Comparison of ENCODE assay signal across 1 cellular context in the genomic region with DNA sequence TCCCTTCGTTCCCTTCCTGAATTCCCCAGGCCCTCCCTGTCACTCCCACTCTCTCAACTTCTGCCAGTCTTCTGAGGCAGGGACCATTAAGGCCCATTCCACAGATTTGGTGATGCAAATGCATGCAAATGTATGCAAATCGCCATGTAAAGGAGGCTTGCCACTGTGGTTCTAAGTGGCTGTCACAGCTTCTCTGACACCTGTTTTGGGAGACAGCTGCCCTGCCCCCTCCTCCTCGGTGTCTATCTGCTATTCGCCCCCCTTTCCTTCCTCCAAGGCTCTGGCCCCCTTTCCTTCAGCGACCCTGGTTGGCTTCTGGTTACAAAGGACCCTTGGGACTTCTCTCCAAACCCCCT.
TF ChIP-seq lines count a peak whose summit lies in the region.

No MANE protein-coding gene starts in this region.

TF ChIP-seq in SK-N-SH treated with all-trans-retinoic acid at 6 μM for 48 hours, 23 proteins besides CTCF, POLR2A, EP300 and RAD21 (continued from another document):
- TF ChIP-seq, protein P1, sequence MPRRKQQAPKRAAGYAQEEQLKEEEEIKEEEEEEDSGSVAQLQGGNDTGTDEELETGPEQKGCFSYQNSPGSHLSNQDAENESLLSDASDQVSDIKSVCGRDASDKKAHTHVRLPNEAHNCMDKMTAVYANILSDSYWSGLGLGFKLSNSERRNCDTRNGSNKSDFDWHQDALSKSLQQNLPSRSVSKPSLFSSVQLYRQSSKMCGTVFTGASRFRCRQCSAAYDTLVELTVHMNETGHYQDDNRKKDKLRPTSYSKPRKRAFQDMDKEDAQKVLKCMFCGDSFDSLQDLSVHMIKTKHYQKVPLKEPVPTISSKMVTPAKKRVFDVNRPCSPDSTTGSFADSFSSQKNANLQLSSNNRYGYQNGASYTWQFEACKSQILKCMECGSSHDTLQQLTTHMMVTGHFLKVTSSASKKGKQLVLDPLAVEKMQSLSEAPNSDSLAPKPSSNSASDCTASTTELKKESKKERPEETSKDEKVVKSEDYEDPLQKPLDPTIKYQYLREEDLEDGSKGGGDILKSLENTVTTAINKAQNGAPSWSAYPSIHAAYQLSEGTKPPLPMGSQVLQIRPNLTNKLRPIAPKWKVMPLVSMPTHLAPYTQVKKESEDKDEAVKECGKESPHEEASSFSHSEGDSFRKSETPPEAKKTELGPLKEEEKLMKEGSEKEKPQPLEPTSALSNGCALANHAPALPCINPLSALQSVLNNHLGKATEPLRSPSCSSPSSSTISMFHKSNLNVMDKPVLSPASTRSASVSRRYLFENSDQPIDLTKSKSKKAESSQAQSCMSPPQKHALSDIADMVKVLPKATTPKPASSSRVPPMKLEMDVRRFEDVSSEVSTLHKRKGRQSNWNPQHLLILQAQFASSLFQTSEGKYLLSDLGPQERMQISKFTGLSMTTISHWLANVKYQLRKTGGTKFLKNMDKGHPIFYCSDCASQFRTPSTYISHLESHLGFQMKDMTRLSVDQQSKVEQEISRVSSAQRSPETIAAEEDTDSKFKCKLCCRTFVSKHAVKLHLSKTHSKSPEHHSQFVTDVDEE (CRISPR knock-in tag; IDR thresholded peaks at IDR 0.05) = no peak
- TF ChIP-seq ZNF565 (CRISPR knock-in tag; conservative IDR thresholded peaks at IDR 0.05; ENCODE audit: low read depth) (no peak), SNAI2 (CRISPR knock-in tag; IDR thresholded peaks at IDR 0.05) (no peak), GLIS3 (CRISPR knock-in tag; IDR thresholded peaks at IDR 0.05) (no peak), TOX (CRISPR knock-in tag; IDR thresholded peaks at IDR 0.05; ENCODE audit: borderline replicate concordance) (no peak), PATZ1 (CRISPR knock-in tag; IDR thresholded peaks at IDR 0.05; ENCODE audit: borderline replicate concordance) (no peak), ISL1 (CRISPR knock-in tag; IDR thresholded peaks at IDR 0.05) (no peak), TCF4 (CRISPR knock-in tag; IDR thresholded peaks at IDR 0.05; ENCODE audit: borderline replicate concordance) (no peak), POU6F1 (CRISPR knock-in tag; IDR thresholded peaks at IDR 0.05; ENCODE audit: borderline replicate concordance, low read depth) (no peak), RARB (CRISPR knock-in tag; IDR thresholded peaks at IDR 0.05) (no peak), PPARA (CRISPR knock-in tag; IDR thresholded peaks at IDR 0.05; ENCODE audit: borderline replicate concordance) (no peak), ZNF70 (CRISPR knock-in tag; IDR thresholded peaks at IDR 0.05) (no peak), BACH2 (CRISPR knock-in tag; IDR thresholded peaks at IDR 0.05; ENCODE audit: borderline replicate concordance) (no peak), ZNF8 (CRISPR knock-in tag; IDR thresholded peaks at IDR 0.05) (no peak)
